ENCODE assay signal across 30 cellular contexts in genomic region chr19:38624822-38625221, GRCh38.
"Had no signal": no experiment of that assay in that cellular context is flagged by ENCODE, and none has a peak within 500 bp of the region (broad histone marks: within the 10 kb centered on the region; RNA-seq: fewer than 3 reads in every experiment).

No MANE protein-coding gene starts in this region.

- H3K27ac ChIP-seq: adrenal gland, breast epithelium, cardiac muscle cell, coronary artery, dorsolateral prefrontal cortex had no signal

- H3K27me3 Mint-ChIP-seq: activated CD4-positive, alpha-beta T cell treated with anti-CD3 and anti-CD28 coated beads for 36 hours; activated CD4-positive, alpha-beta T cell treated with anti-CD3 and anti-CD28 coated beads, Interleukin-2, amount 10 ng/mL, durations not matched to agents 24 days and 14 days; activated naive CD4-positive, alpha-beta T cell treated with anti-CD3 and anti-CD28 coated beads, Interleukin-2, amount 50 U/mL, for 24 hours; activated naive CD8-positive, alpha-beta T cell treated with anti-CD3 and anti-CD28 coated beads for 36 hours; activated naive CD8-positive, alpha-beta T cell treated with anti-CD3 and anti-CD28 coated beads, Interleukin-2, amount 50 U/mL, for 24 hours; brain; central memory CD8-positive, alpha-beta T cell; dendritic cell treated with granulocyte-macrophage colony-stimulating factor and Interleukin-4, amounts not matched to agents 40 ng/mL and 50 ng/mL, for 4 days had no signal

- DNase-seq: activated CD4-positive, alpha-beta T cell treated with anti-CD3 and anti-CD28 coated beads for 36 hours; activated CD4-positive, alpha-beta T cell treated with anti-CD3 and anti-CD28 coated beads, Interleukin-2, amount 10 ng/mL, durations not matched to agents 24 days and 14 days; activated CD4-positive, CD25-positive, alpha-beta regulatory T cell; activated CD4-positive, CD25-positive, alpha-beta regulatory T cell treated with anti-CD3 and anti-CD28 coated beads, Interleukin-2, amount 50 U/mL, for 72 hours; activated CD8-positive, alpha-beta memory T cell treated with anti-CD3 and anti-CD28 coated beads, Interleukin-2, amount 50 U/mL, for 48 hours; activated effector memory CD4-positive, alpha-beta T cell treated with anti-CD3 and anti-CD28 coated beads, Interleukin-2, amount 50 U/mL, for 16 hours; activated naive CD4-positive, alpha-beta T cell treated with anti-CD3 and anti-CD28 coated beads for 36 hours; activated naive CD8-positive, alpha-beta T cell treated with anti-CD3 and anti-CD28 coated beads for 36 hours; activated naive CD8-positive, alpha-beta T cell treated with anti-CD3 and anti-CD28 coated beads, Interleukin-2, amount 50 U/mL, for 24 hours; activated T-cell treated with anti-CD3 and anti-CD28 coated beads for 4 hours; activated T-cell treated with anti-CD3 and anti-CD28 coated beads, Interleukin-2, amount 50 U/mL, for 4 hours; adrenal gland; amygdala; aorta; dorsolateral prefrontal cortex; effector memory CD4-positive, alpha-beta T cell; endodermal cell; foreskin fibroblast; head of caudate nucleus; hippocampal formation had no signal

- FAIRE-seq: frontal cortex had no signal

- H3K4me3 ChIP-seq: adrenal gland, breast epithelium, cardiac muscle cell, coronary artery, dorsolateral prefrontal cortex had no signal

- H3K4me3 Mint-ChIP-seq: activated CD4-positive, alpha-beta T cell treated with anti-CD3 and anti-CD28 coated beads for 36 hours; activated CD4-positive, alpha-beta T cell treated with anti-CD3 and anti-CD28 coated beads, Interleukin-2, amount 10 ng/mL, durations not matched to agents 24 days and 14 days; activated naive CD4-positive, alpha-beta T cell treated with anti-CD3 and anti-CD28 coated beads for 36 hours; activated naive CD4-positive, alpha-beta T cell treated with anti-CD3 and anti-CD28 coated beads, Interleukin-2, amount 50 U/mL, for 24 hours; activated naive CD8-positive, alpha-beta T cell treated with anti-CD3 and anti-CD28 coated beads for 36 hours; activated naive CD8-positive, alpha-beta T cell treated with anti-CD3 and anti-CD28 coated beads, Interleukin-2, amount 50 U/mL, for 24 hours; activated T-cell treated with anti-CD3 and anti-CD28 coated beads, Interleukin-2, amount 50 U/mL, for 4 hours; activated T-helper 1 cell treated with anti-CD3 and anti-CD28 coated beads, Interleukin-12 subunit alpha, Interleukin-12 subunit beta, Interleukin-2, Interleukin-4 antibody, amounts not matched to agents 30 ng/mL and 10 ng/mL and 1 ng/mL, durations not matched to agents 14 hours and 24 hours and 36 hours; brain; central memory CD8-positive, alpha-beta T cell; dendritic cell treated with granulocyte-macrophage colony-stimulating factor and Interleukin-4, amounts not matched to agents 40 ng/mL and 50 ng/mL, for 4 days; endodermal cell had no signal

- H3K9me3 Mint-ChIP-seq: activated CD4-positive, alpha-beta T cell treated with anti-CD3 and anti-CD28 coated beads, Interleukin-2, amount 10 ng/mL, durations not matched to agents 24 days and 14 days; activated naive CD4-positive, alpha-beta T cell treated with anti-CD3 and anti-CD28 coated beads for 36 hours; activated naive CD4-positive, alpha-beta T cell treated with anti-CD3 and anti-CD28 coated beads, Interleukin-2, amount 50 U/mL, for 24 hours; activated naive CD8-positive, alpha-beta T cell treated with anti-CD3 and anti-CD28 coated beads for 36 hours; activated naive CD8-positive, alpha-beta T cell treated with anti-CD3 and anti-CD28 coated beads, Interleukin-2, amount 50 U/mL, for 24 hours; activated T-cell treated with anti-CD3 and anti-CD28 coated beads, Interleukin-2, amount 50 U/mL, for 4 hours; activated T-helper 1 cell treated with anti-CD3 and anti-CD28 coated beads, Interleukin-12 subunit alpha, Interleukin-12 subunit beta, Interleukin-2, Interleukin-4 antibody, amounts not matched to agents 30 ng/mL and 10 ng/mL and 1 ng/mL, durations not matched to agents 14 hours and 24 hours and 36 hours; activated T-helper 2 cell treated with anti-CD3 and anti-CD28 coated beads, Interferon-gamma antibody, Interleukin-2, Interleukin-4, amounts not matched to agents 10 μg/mL and 5 μg/mL and 100 μg/mL, durations not matched to agents 14 hours and 24 hours and 36 hours; brain; central memory CD8-positive, alpha-beta T cell; dendritic cell treated with granulocyte-macrophage colony-stimulating factor and Interleukin-4, amounts not matched to agents 40 ng/mL and 50 ng/mL, for 4 days; endodermal cell had no signal

- ATAC-seq: activated CD4-positive, alpha-beta T cell treated with anti-CD3 and anti-CD28 coated beads for 36 hours; activated naive CD8-positive, alpha-beta T cell treated with anti-CD3 and anti-CD28 coated beads, Interleukin-2, amount 50 U/mL, for 24 hours; activated T-cell treated with anti-CD3 and anti-CD28 coated beads, Interleukin-2, amount 50 U/mL, for 4 hours had no signal

- H3K9me3 ChIP-seq: adrenal gland, breast epithelium had no signal

- H3K27ac Mint-ChIP-seq: activated CD4-positive, alpha-beta T cell treated with anti-CD3 and anti-CD28 coated beads for 36 hours; activated CD4-positive, alpha-beta T cell treated with anti-CD3 and anti-CD28 coated beads, Interleukin-2, amount 10 ng/mL, durations not matched to agents 24 days and 14 days; activated naive CD4-positive, alpha-beta T cell treated with anti-CD3 and anti-CD28 coated beads for 36 hours; activated naive CD4-positive, alpha-beta T cell treated with anti-CD3 and anti-CD28 coated beads, Interleukin-2, amount 50 U/mL, for 24 hours; activated naive CD8-positive, alpha-beta T cell treated with anti-CD3 and anti-CD28 coated beads for 36 hours; activated naive CD8-positive, alpha-beta T cell treated with anti-CD3 and anti-CD28 coated beads, Interleukin-2, amount 50 U/mL, for 24 hours; activated T-helper 1 cell treated with anti-CD3 and anti-CD28 coated beads, Interleukin-12 subunit alpha, Interleukin-12 subunit beta, Interleukin-2, Interleukin-4 antibody, amounts not matched to agents 30 ng/mL and 10 ng/mL and 1 ng/mL, durations not matched to agents 14 hours and 24 hours and 36 hours; activated T-helper 2 cell treated with anti-CD3 and anti-CD28 coated beads, Interferon-gamma antibody, Interleukin-2, Interleukin-4, amounts not matched to agents 10 μg/mL and 5 μg/mL and 100 μg/mL, durations not matched to agents 14 hours and 24 hours and 36 hours; brain; dendritic cell treated with granulocyte-macrophage colony-stimulating factor and Interleukin-4, amounts not matched to agents 40 ng/mL and 50 ng/mL, for 4 days; endodermal cell had no signal

- H3K27me3 ChIP-seq: adrenal gland, breast epithelium, cardiac muscle cell, dorsolateral prefrontal cortex had no signal

- H3K36me3 ChIP-seq: breast epithelium had no signal
